In the genomic region with DNA sequence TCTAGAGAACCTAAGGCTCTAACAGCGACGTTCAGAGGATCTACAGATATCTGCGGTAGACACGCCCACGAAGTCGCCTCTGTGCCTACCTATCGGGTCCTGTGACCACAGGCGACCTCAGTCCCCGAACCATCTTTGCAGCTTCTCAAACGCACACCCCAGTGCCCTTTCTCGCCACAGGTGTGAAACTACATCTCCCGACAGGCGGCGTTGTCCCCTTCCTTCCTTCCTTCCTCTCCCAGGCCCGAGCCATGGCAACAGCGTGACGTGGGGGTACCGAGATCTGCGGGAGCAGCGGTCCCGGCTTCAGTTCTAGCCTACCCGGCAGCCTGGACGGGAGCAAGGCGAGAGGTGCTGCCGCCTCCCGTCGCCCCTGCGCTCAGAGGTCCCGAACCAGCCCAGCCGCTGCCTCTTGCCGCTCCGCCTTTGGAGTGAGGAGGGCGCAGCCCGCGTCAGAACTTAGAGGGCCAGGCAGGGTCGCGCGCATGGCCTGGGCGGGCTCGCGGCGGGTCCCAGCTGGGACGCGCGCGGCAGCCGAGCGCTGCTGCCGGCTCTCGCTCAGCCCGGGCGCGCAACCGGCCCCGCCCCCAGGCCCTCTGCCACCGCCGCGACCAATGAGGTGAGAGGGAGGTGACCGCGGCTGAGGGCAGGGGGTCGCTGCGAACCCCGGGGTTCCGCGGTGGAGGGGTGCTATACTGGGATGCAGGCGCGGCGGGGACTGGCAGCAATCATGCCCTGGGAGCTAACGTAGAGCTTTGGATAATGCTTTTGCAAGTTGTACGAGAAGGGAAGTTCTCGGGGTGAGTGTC, we compare ENCODE assay signal across 1 cellular context.
TF ChIP-seq lines count a peak whose summit lies in the region.

TSS of gene COQ10A (plus strand) at position 309 of the 809 bp plus-strand sequence. CDS start at position 486, 177 bp downstream.

TF ChIP-seq in K562, 482 proteins besides CTCF, POLR2A, EP300 and RAD21 (continued from another document):
- TF ChIP-seq, protein P1, sequence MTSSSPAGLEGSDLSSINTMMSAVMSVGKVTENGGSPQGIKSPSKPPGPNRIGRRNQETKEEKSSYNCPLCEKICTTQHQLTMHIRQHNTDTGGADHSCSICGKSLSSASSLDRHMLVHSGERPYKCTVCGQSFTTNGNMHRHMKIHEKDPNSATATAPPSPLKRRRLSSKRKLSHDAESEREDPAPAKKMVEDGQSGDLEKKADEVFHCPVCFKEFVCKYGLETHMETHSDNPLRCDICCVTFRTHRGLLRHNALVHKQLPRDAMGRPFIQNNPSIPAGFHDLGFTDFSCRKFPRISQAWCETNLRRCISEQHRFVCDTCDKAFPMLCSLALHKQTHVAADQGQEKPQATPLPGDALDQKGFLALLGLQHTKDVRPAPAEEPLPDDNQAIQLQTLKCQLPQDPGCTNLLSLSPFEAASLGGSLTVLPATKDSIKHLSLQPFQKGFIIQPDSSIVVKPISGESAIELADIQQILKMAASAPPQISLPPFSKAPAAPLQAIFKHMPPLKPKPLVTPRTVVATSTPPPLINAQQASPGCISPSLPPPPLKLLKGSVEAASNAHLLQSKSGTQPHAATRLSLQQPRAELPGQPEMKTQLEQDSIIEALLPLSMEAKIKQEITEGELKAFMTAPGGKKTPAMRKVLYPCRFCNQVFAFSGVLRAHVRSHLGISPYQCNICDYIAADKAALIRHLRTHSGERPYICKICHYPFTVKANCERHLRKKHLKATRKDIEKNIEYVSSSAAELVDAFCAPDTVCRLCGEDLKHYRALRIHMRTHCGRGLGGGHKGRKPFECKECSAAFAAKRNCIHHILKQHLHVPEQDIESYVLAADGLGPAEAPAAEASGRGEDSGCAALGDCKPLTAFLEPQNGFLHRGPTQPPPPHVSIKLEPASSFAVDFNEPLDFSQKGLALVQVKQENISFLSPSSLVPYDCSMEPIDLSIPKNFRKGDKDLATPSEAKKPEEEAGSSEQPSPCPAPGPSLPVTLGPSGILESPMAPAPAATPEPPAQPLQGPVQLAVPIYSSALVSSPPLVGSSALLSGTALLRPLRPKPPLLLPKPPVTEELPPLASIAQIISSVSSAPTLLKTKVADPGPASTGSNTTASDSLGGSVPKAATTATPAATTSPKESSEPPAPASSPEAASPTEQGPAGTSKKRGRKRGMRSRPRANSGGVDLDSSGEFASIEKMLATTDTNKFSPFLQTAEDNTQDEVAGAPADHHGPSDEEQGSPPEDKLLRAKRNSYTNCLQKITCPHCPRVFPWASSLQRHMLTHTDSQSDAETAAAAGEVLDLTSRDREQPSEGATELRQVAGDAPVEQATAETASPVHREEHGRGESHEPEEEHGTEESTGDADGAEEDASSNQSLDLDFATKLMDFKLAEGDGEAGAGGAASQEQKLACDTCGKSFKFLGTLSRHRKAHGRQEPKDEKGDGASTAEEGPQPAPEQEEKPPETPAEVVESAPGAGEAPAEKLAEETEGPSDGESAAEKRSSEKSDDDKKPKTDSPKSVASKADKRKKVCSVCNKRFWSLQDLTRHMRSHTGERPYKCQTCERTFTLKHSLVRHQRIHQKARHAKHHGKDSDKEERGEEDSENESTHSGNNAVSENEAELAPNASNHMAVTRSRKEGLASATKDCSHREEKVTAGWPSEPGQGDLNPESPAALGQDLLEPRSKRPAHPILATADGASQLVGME (CRISPR knock-in tag; IDR thresholded peaks at IDR 0.05), result peak; percentile 84
